In the genomic region with DNA sequence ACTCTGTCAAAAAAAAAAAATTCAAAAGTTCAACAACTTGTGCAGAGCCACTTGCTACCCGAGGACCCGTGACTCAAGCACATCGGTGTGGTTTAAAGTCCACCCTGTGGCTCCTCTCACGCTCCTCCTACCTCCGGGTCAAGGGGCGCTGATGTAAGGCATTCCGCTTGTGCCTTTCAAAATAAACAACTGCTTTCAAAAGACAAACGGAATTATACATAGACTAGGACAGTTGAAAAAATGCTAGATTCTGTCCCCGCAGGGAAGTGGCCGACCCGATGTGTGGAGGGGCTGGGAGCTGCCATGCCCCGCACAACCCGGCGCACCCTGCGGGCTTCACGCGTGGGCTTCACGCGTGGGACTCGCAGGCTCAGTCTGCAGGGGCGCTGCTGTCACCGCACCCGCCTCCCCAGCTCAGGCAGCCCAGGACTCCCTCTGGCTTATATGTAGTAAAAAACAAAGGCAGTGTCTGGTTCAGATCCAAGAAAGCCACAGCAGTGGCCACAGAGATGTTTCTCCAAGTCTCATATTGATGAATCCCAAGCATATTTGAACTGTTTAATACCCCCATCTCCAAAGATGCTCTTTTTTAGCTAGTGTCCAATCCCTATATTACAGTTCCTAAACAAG, we compare ENCODE assay signal across 1 cellular context.
TF ChIP-seq lines count a peak whose summit lies in the region.

No MANE protein-coding gene starts in this region.

TF ChIP-seq in HepG2, 621 proteins besides CTCF, POLR2A, EP300 and RAD21 (continued from another document and continues in another):
- peak in 1 of 2 experiments; percentile 34; a peak in 1 of 4 replicates for TF ChIP-seq REST (IDR thresholded peaks at IDR 0.05; ENCODE audit: borderline replicate concordance in 1 of 2, low read depth in 1 of 2, low read length in 2 of 2)
- TF ChIP-seq HOXA5 (CRISPR knock-in tag; IDR thresholded peaks at IDR 0.05), result no peak
- no peak for TF ChIP-seq NCOA5 (CRISPR knock-in tag; IDR thresholded peaks at IDR 0.05)
- TF ChIP-seq DMAP1 (CRISPR knock-in tag; IDR thresholded peaks at IDR 0.05), result no peak
- TF ChIP-seq ZIK1 (CRISPR knock-in tag; IDR thresholded peaks at IDR 0.05; ENCODE audit: borderline replicate concordance, low read depth), result no peak; the same call in 1 of the 2 replicates
- peak; percentile 96 for TF ChIP-seq NR2C2 (CRISPR knock-in tag; IDR thresholded peaks at IDR 0.05; ENCODE audit: borderline replicate concordance)
- TF ChIP-seq ZNF543 (CRISPR knock-in tag; IDR thresholded peaks at IDR 0.05), result peak; percentile 55; the same call in 1 of the 2 replicates
- no peak for TF ChIP-seq MBNL3 (CRISPR knock-in tag; conservative IDR thresholded peaks at IDR 0.05)
- no peak; the same call in 1 of the 2 replicates for TF ChIP-seq HNF1A (IDR thresholded peaks at IDR 0.05; ENCODE audit: low read depth)
- no peak for TF ChIP-seq HNF1A (CRISPR knock-in tag; IDR thresholded peaks at IDR 0.05; ENCODE audit: borderline replicate concordance)
- 0 out of 2 replicates have a peak, but pooled peaks have one; percentile 35 for TF ChIP-seq ZNF567 (CRISPR knock-in tag; IDR thresholded peaks at IDR 0.05; ENCODE audit: borderline replicate concordance)
- TF ChIP-seq, protein P1, sequence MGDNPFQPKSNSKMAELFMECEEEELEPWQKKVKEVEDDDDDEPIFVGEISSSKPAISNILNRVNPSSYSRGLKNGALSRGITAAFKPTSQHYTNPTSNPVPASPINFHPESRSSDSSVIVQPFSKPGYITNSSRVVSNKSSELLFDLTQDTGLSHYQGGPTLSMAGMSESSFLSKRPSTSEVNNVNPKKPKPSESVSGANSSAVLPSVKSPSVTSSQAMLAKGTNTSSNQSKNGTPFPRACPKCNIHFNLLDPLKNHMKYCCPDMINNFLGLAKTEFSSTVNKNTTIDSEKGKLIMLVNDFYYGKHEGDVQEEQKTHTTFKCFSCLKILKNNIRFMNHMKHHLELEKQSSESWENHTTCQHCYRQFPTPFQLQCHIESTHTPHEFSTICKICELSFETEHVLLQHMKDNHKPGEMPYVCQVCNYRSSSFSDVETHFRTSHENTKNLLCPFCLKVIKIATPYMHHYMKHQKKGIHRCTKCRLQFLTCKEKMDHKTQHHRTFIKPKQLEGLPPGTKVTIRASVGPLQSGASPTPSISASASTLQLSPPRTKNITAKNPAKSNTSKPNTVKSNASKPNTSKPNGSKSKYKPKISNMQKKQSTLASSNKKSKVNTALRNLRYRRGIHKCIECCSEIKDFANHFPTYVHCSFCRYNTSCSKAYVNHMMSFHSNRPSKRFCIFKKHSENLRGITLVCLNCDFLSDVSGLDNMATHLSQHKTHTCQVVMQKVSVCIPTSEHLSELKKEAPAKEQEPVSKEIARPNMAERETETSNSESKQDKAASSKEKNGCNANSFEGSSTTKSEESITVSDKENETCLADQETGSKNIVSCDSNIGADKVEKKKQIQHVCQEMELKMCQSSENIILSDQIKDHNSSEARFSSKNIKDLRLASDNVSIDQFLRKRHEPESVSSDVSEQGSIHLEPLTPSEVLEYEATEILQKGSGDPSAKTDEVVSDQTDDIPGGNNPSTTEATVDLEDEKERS (CRISPR knock-in tag; IDR thresholded peaks at IDR 0.05), result no peak
- TF ChIP-seq EEA1 (CRISPR knock-in tag; IDR thresholded peaks at IDR 0.05; ENCODE audit: borderline replicate concordance), result no peak
- TF ChIP-seq ZNF343 (CRISPR knock-in tag; IDR thresholded peaks at IDR 0.05), result 0 out of 2 replicates have a peak, but pooled peaks have one; percentile 32
- TF ChIP-seq SKI (IDR thresholded peaks at IDR 0.05; ENCODE audit: partially characterized antibody), result peak; percentile 24
- no peak for TF ChIP-seq TAF1 (CRISPR knock-in tag; IDR thresholded peaks at IDR 0.05)
- TF ChIP-seq ZNF20 (CRISPR knock-in tag; IDR thresholded peaks at IDR 0.05), result no peak
- peak; percentile 41; the same call in 1 of the 2 replicates for TF ChIP-seq HOXA3 (CRISPR knock-in tag; IDR thresholded peaks at IDR 0.05)
- peak; percentile 68; the same call in 1 of the 2 replicates for TF ChIP-seq SOX5 (CRISPR knock-in tag; IDR thresholded peaks at IDR 0.05; ENCODE audit: borderline replicate concordance)
- no peak for TF ChIP-seq SSRP1 (CRISPR knock-in tag; IDR thresholded peaks at IDR 0.05)
- TF ChIP-seq, protein P2, sequence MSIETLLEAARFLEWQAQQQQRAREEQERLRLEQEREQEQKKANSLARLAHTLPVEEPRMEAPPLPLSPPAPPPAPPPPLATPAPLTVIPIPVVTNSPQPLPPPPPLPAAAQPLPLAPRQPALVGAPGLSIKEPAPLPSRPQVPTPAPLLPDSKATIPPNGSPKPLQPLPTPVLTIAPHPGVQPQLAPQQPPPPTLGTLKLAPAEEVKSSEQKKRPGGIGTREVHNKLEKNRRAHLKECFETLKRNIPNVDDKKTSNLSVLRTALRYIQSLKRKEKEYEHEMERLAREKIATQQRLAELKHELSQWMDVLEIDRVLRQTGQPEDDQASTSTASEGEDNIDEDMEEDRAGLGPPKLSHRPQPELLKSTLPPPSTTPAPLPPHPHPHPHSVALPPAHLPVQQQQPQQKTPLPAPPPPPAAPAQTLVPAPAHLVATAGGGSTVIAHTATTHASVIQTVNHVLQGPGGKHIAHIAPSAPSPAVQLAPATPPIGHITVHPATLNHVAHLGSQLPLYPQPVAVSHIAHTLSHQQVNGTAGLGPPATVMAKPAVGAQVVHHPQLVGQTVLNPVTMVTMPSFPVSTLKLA (IDR thresholded peaks at IDR 0.05), result no peak
- peak; percentile 79 for TF ChIP-seq TBL1XR1 (IDR thresholded peaks at IDR 0.05; ENCODE audit: borderline replicate concordance, low read length, partially characterized antibody)
- no peak for TF ChIP-seq U2AF1 (optimal IDR thresholded peaks at IDR 0.05; ENCODE audit: low read depth, low read length)
- TF ChIP-seq KLF6 (CRISPR knock-in tag; IDR thresholded peaks at IDR 0.05), result no peak
- no peak for TF ChIP-seq ZBTB44 (CRISPR knock-in tag; IDR thresholded peaks at IDR 0.05)
- 0 out of 2 replicates have a peak, but pooled peaks have one; percentile 41 for TF ChIP-seq ZBTB4 (CRISPR knock-in tag; IDR thresholded peaks at IDR 0.05; ENCODE audit: borderline replicate concordance)
- TF ChIP-seq ZNF230 (CRISPR knock-in tag; IDR thresholded peaks at IDR 0.05), result no peak
- TF ChIP-seq, protein P3, sequence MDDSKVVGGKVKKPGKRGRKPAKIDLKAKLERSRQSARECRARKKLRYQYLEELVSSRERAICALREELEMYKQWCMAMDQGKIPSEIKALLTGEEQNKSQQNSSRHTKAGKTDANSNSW (CRISPR knock-in tag; IDR thresholded peaks at IDR 0.05; ENCODE audit: borderline replicate concordance), result no peak
- TF ChIP-seq RBM22 (optimal IDR thresholded peaks at IDR 0.05; ENCODE audit: low read length), result no peak
- TF ChIP-seq CREB1 (IDR thresholded peaks at IDR 0.05), result no peak
- peak; percentile 62; the same call in 1 of the 2 replicates for TF ChIP-seq CREB1 (CRISPR knock-in tag; IDR thresholded peaks at IDR 0.05)
- no peak for TF ChIP-seq ZNF781 (CRISPR knock-in tag; IDR thresholded peaks at IDR 0.05; ENCODE audit: borderline replicate concordance, not compliant biosample characterization)
- TF ChIP-seq FOXK1 (CRISPR knock-in tag; IDR thresholded peaks at IDR 0.05; ENCODE audit: borderline replicate concordance, low read depth), result peak; percentile 73; the same call in 1 of the 2 replicates
- TF ChIP-seq, protein P4, sequence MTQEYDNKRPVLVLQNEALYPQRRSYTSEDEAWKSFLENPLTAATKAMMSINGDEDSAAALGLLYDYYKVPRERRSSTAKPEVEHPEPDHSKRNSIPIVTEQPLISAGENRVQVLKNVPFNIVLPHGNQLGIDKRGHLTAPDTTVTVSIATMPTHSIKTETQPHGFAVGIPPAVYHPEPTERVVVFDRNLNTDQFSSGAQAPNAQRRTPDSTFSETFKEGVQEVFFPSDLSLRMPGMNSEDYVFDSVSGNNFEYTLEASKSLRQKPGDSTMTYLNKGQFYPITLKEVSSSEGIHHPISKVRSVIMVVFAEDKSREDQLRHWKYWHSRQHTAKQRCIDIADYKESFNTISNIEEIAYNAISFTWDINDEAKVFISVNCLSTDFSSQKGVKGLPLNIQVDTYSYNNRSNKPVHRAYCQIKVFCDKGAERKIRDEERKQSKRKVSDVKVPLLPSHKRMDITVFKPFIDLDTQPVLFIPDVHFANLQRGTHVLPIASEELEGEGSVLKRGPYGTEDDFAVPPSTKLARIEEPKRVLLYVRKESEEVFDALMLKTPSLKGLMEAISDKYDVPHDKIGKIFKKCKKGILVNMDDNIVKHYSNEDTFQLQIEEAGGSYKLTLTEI (CRISPR knock-in tag; conservative IDR thresholded peaks at IDR 0.05), result no peak
- no peak for TF ChIP-seq ZNF17 (CRISPR knock-in tag; IDR thresholded peaks at IDR 0.05)
- no peak for TF ChIP-seq SETDB1 (CRISPR knock-in tag; IDR thresholded peaks at IDR 0.05; ENCODE audit: borderline replicate concordance)
- TF ChIP-seq RARG (CRISPR knock-in tag; IDR thresholded peaks at IDR 0.05; ENCODE audit: low read depth), result no peak
- TF ChIP-seq ZEB1 (IDR thresholded peaks at IDR 0.05; ENCODE audit: insufficient replicate concordance, low read depth), result no peak
